In the genomic region with DNA sequence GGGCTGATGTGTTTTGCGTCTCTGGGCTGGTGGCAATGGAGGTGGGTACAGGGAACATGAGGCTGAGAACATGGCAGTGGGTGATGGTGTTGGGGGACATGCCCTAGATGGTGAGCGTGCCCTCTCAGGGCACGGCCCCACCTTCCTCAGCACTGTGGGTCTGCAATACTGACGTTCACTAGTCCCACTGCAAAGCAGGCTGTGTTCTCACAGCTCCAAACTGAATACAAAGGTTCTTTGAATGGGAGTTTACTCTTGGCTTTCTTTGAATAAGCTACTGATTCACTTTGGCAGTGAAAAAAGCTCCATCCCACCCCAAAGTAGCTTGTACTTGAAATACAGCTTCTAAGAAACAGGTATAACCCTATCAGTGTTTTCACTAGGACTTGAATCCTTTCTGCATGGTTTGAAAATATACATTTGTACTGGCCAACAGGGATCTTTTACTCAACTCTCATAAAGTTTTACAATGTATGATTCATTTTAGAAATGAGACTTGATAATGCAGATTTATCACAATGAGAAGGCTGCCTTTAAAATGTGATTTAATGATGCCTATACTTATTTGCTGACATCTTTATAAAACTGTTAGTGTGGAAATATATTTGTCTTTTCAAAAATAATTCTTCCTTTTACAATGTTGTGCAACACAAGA, we compare ENCODE assay signal across 7 cellular contexts.
"Had no signal": no experiment of that assay in that cellular context is flagged by ENCODE, and none has a peak within 500 bp of the region (broad histone marks: within the 10 kb centered on the region; RNA-seq: fewer than 3 reads in every experiment).

No MANE protein-coding gene starts in this region.

- ATAC-seq: foreskin keratinocyte; lower lobe of right lung; stimulated activated naive CD8-positive, alpha-beta T cell treated with anti-CD3 and anti-CD28 coated beads, Interleukin-15, Interleukin-2, amounts not matched to agents 100 U/mL and 50 U/mL, for 24 hours had no signal

- H3K9me3 Mint-ChIP-seq: activated naive CD4-positive, alpha-beta T cell treated with anti-CD3 and anti-CD28 coated beads, Interleukin-2, amount 50 U/mL, for 24 hours; nephron progenitor cell had no signal

- DNase-seq: foreskin keratinocyte; lower lobe of right lung; nephron progenitor cell; stimulated activated CD4-positive, alpha-beta T cell treated with anti-CD3 and anti-CD28 coated beads, Interleukin-4, amount 100 ng/mL, for 1 hour; stimulated activated CD8-positive, alpha-beta memory T cell treated with anti-CD3 and anti-CD28 coated beads, Interleukin-4, amount 100 ng/mL, for 48 hours; stimulated activated naive CD8-positive, alpha-beta T cell treated with anti-CD3 and anti-CD28 coated beads, Interleukin-15, Interleukin-2, amounts not matched to agents 100 U/mL and 50 U/mL, for 24 hours had no signal

- H3K4me1 Mint-ChIP-seq: activated naive CD4-positive, alpha-beta T cell treated with anti-CD3 and anti-CD28 coated beads, Interleukin-2, amount 50 U/mL, for 24 hours had no signal

- H3K4me3 Mint-ChIP-seq: activated naive CD4-positive, alpha-beta T cell treated with anti-CD3 and anti-CD28 coated beads, Interleukin-2, amount 50 U/mL, for 24 hours; nephron progenitor cell had no signal

- H3K27ac Mint-ChIP-seq: activated naive CD4-positive, alpha-beta T cell treated with anti-CD3 and anti-CD28 coated beads, Interleukin-2, amount 50 U/mL, for 24 hours; nephron progenitor cell had no signal

- H3K27me3 Mint-ChIP-seq: activated naive CD4-positive, alpha-beta T cell treated with anti-CD3 and anti-CD28 coated beads, Interleukin-2, amount 50 U/mL, for 24 hours had no signal
